ENCODE assay signal across 22 cellular contexts in genomic region chr13:109036091-109036490, GRCh38.
DNase-seq lines count a peak whose midpoint lies in the region; ATAC-seq, FAIRE-seq and TF ChIP-seq lines count a peak whose summit lies in the region.
"Had no signal": no experiment of that assay in that cellular context is flagged by ENCODE, and none has a peak within 500 bp of the region (broad histone marks: within the 10 kb centered on the region; RNA-seq: fewer than 3 reads in every experiment).

No MANE protein-coding gene starts in this region.

- no peak for FAIRE-seq in pancreas (lab: Jason Lieb, UNC)
- FAIRE-seq: GM12891, GM18507, H1, HepG2, RCC 7860 had no signal

- no peaks in the 10 kb centered on the region for H3K27me3 ChIP-seq in endodermal cell (ENCODE audit: control insufficient read depth, insufficient read depth, low read length, poor library complexity, severe bottlenecking)
- H3K27me3 ChIP-seq in pancreas, result no peaks in the 10 kb centered on the region

- peaks cover 2% of the 10 kb centered on the region for H3K9me3 Mint-ChIP-seq in endodermal cell

- H3K9ac ChIP-seq in endodermal cell (ENCODE audit: extremely low read depth, low read length, poor library complexity, severe bottlenecking), result no peak overlapping the region

- ATAC-seq in GM19023 (IDR thresholded peaks at IDR 0.05; ENCODE audit: unreplicated experiment), result no peak
- ATAC-seq in pancreas, result no peak
- ATAC-seq: HepG2 had no signal

- TF ChIP-seq CTCF in endodermal cell (conservative IDR thresholded peaks at IDR 0.05) (no peak), pancreas (IDR thresholded peaks at IDR 0.05) (no peak)

- H3K27me3 Mint-ChIP-seq in endodermal cell (ENCODE audit: insufficient read depth), result no peaks in the 10 kb centered on the region

- no peak overlapping the region for H3K27ac Mint-ChIP-seq in endodermal cell

- H3K27ac ChIP-seq in endodermal cell (ENCODE audit: low read depth, low read length) (peak overlapping the region; percentile 51), pancreas (no peak overlapping the region)

- intact Hi-C loops in pancreas (cut with DNase I), result no loop called here

- H3K9me3 ChIP-seq in endodermal cell (ENCODE audit: control insufficient read depth, low read length), result no peaks in the 10 kb centered on the region
- no peaks in the 10 kb centered on the region for H3K9me3 ChIP-seq in pancreas

- H3K4me1 ChIP-seq in endodermal cell (ENCODE audit: control insufficient read depth, insufficient read depth, low read length) (no peaks in the 10 kb centered on the region), pancreas (no peaks in the 10 kb centered on the region)

- H3K4me3 ChIP-seq in endodermal cell (ENCODE audit: low read length), result no peak overlapping the region
- no peak overlapping the region for H3K4me3 ChIP-seq in pancreas

- H3K4me3 Mint-ChIP-seq in endodermal cell, result no peak overlapping the region

- H3K36me3 ChIP-seq in endodermal cell (ENCODE audit: control insufficient read depth, insufficient read depth, low read length), result no peaks in the 10 kb centered on the region
- H3K36me3 ChIP-seq in pancreas, result no peaks in the 10 kb centered on the region

- H3K36me3 Mint-ChIP-seq in endodermal cell (ENCODE audit: low read depth), result no peaks in the 10 kb centered on the region

- peak; percentile 7 for DNase-seq in GM03348 (ENCODE audit: low spot score)
- no peak for DNase-seq in endodermal cell
- DNase-seq in left kidney (ENCODE audit: low read depth, low spot score), result peak; percentile 12
- DNase-seq in renal cortical epithelial cell (ENCODE audit: low read depth), result peak; percentile 52
- DNase-seq in pancreas, result no peak
- no peak for DNase-seq in NCI-H446 treated with DMSO at 0.1 percent for 48 hours (lab: John Stamatoyannopoulos, UW)
- DNase-seq in NCI-H2081 treated with DMSO at 0.1 percent for 48 hours (lab: John Stamatoyannopoulos, UW), result no peak
- DNase-seq: C1 segment of cervical spinal cord, DND-41, GDM1, KG1, NCI-H1436, NCI-H2029 treated with DMSO at 0.1 percent for 48 hours, NCI-H2227 treated with DMSO at 0.1 percent for 48 hours, NCI-H524 treated with DMSO at 0.1 percent for 48 hours, Right ventricle myocardium superior had no signal

- no peaks in the 10 kb centered on the region for H3K4me1 Mint-ChIP-seq in endodermal cell

- WGBS in endodermal cell (ENCODE audit: insufficient coverage in 1 of 2, insufficient read length in 1 of 2), 2 experiments, result 82 to 94% methylated on average over 1 of the region's 1 CpG
- 33 to 51% methylated on average over 1 of the region's 1 CpG for WGBS in pancreas, 2 donors

Comparison
In these comparisons a context has a peak if more than half of its experiments do, and no peak if none do; other contexts are left out.
1. DNase-seq: peak in GM03348 (single experiment), left kidney (single experiment) and renal cortical epithelial cell (single experiment); none in endodermal cell (single experiment), pancreas (0 of 6), NCI-H446 treated with DMSO at 0.1 percent for 48 hours (single experiment) and NCI-H2081 treated with DMSO at 0.1 percent for 48 hours (single experiment).